ENCODE assay signal across 17 cellular contexts in genomic region chr12:104586325-104587048, GRCh38.
A peak's percentile ranks its signal among the peaks of the same experiment; 100 is the strongest.
DNase-seq lines count a peak whose midpoint lies in the region; ATAC-seq, FAIRE-seq and TF ChIP-seq lines count a peak whose summit lies in the region.
"Had no signal": no experiment of that assay in that cellular context is flagged by ENCODE, and none has a peak within 500 bp of the region (broad histone marks: within the 10 kb centered on the region; RNA-seq: fewer than 3 reads in every experiment).

No MANE protein-coding gene starts in this region.

- H3K27me3 ChIP-seq in mammary epithelial cell (ENCODE audit: insufficient read depth, low read length) (no peaks in the 10 kb centered on the region), bronchial epithelial cell (ENCODE audit: control insufficient read depth, insufficient read depth, low read length) (no peaks in the 10 kb centered on the region), upper lobe of left lung (no peaks in the 10 kb centered on the region), A673 (replicated peaks; ENCODE audit: insufficient read depth, low read depth, low read length, poor library complexity) (no peaks in the 10 kb centered on the region)
- H3K27me3 ChIP-seq: upper lobe of right lung had no signal

- no peak for TF ChIP-seq POLR2A in upper lobe of left lung (IDR thresholded peaks at IDR 0.05)

- no peaks in the 10 kb centered on the region for H4K20me1 ChIP-seq in mammary epithelial cell (ENCODE audit: insufficient read depth, low read length)

- ATAC-seq in upper lobe of left lung (ENCODE audit: low FRiP score in 2 of 2) (no peak), HG02798 (IDR thresholded peaks at IDR 0.05; ENCODE audit: poor library complexity, unreplicated experiment) (no peak)
- ATAC-seq: activated naive CD8-positive, alpha-beta T cell treated with anti-CD3 and anti-CD28 coated beads, Interleukin-2, amount 50 U/mL, for 24 hours; upper lobe of right lung had no signal

- H3K27ac Mint-ChIP-seq in MCF 10A (ENCODE audit: low read depth, unreplicated experiment) (no peak overlapping the region), nephron (peak overlapping the region; percentile 69 to 89 (median 86))
- H3K27ac Mint-ChIP-seq: activated naive CD8-positive, alpha-beta T cell treated with anti-CD3 and anti-CD28 coated beads, Interleukin-2, amount 50 U/mL, for 24 hours had no signal

- H3K27ac ChIP-seq in mammary epithelial cell (ENCODE audit: insufficient read depth, low read depth, low read length) (peak overlapping the region; percentile 29), upper lobe of left lung (no peak overlapping the region), A673 (ENCODE audit: low read depth, low read length, poor library complexity, severe bottlenecking) (no peak overlapping the region)
- H3K27ac ChIP-seq: upper lobe of right lung had no signal

- no peaks in the 10 kb centered on the region for H3K36me3 Mint-ChIP-seq in MCF 10A (ENCODE audit: insufficient read depth, unreplicated experiment)
- no peaks in the 10 kb centered on the region for H3K36me3 Mint-ChIP-seq in nephron (ENCODE audit: low read depth)

- in situ Hi-C loops in mammary epithelial cell (cut with MboI; ENCODE audit: low sequenced_read_pairs in 2 of 2), result no loop called here

- 76% methylated on average over 9 of the region's 10 CpGs for WGBS in mammary epithelial cell (ENCODE audit: low coverage, missing lambda C conversion rate)
- 77 to 80% methylated on average over 10 of the region's 10 CpGs for WGBS in upper lobe of left lung, 2 donors

- no peak overlapping the region for H2AFZ ChIP-seq in mammary epithelial cell (ENCODE audit: low read depth, low read length)

- POLR2A ChIA-PET in MCF 10A (lab: Yijun Ruan, JAX) (no interaction called here), A673 (lab: Charles Lee; ENCODE audit: low non-redundant PET) (no interaction called here)

- H3K9me3 Mint-ChIP-seq in MCF 10A (ENCODE audit: unreplicated experiment) (no peaks in the 10 kb centered on the region), nephron (no peaks in the 10 kb centered on the region)
- H3K9me3 Mint-ChIP-seq: activated naive CD8-positive, alpha-beta T cell treated with anti-CD3 and anti-CD28 coated beads, Interleukin-2, amount 50 U/mL, for 24 hours had no signal

- intact Hi-C loops in mammary epithelial cell (cut with micrococcal nuclease) (no loop called here), MCF 10A (cut with micrococcal nuclease) (no loop called here), A673 (cut with micrococcal nuclease; ENCODE audit: unreplicated experiment) (no loop called here)

- H3K36me3 ChIP-seq in mammary epithelial cell (ENCODE audit: insufficient read depth, low read length) (no peaks in the 10 kb centered on the region), bronchial epithelial cell (ENCODE audit: control insufficient read depth, insufficient read depth, low read length) (no peaks in the 10 kb centered on the region), upper lobe of left lung (no peaks in the 10 kb centered on the region), A673 (ENCODE audit: insufficient read depth, low read length, poor library complexity, severe bottlenecking) (no peaks in the 10 kb centered on the region)
- H3K36me3 ChIP-seq: HAP-1, upper lobe of right lung had no signal

- FAIRE-seq in bronchial epithelial cell (lab: Jason Lieb, UNC), result no peak
- FAIRE-seq: frontal cortex, TTC549 had no signal

- H3K27me3 Mint-ChIP-seq in MCF 10A (ENCODE audit: insufficient read depth, unreplicated experiment) (no peaks in the 10 kb centered on the region), nephron (ENCODE audit: low read depth) (peaks cover 5% of the 10 kb centered on the region)
- H3K27me3 Mint-ChIP-seq: activated naive CD8-positive, alpha-beta T cell treated with anti-CD3 and anti-CD28 coated beads, Interleukin-2, amount 50 U/mL, for 24 hours had no signal

- H3K4me3 Mint-ChIP-seq in MCF 10A (ENCODE audit: unreplicated experiment), result no peak overlapping the region
- peak overlapping the region; percentile 42 to 64 (median 50) for H3K4me3 Mint-ChIP-seq in nephron
- H3K4me3 Mint-ChIP-seq: activated naive CD8-positive, alpha-beta T cell treated with anti-CD3 and anti-CD28 coated beads, Interleukin-2, amount 50 U/mL, for 24 hours had no signal

- no peak for DNase-seq in mammary epithelial cell
- no peak for DNase-seq in MCF 10A (ENCODE audit: unreplicated experiment)
- DNase-seq in bronchial epithelial cell (ENCODE audit: low read depth), result peak; percentile 34
- DNase-seq in upper lobe of left lung, result no peak
- DNase-seq in A673 (ENCODE audit: low spot score), result no peak
- no peak for DNase-seq in epidermal melanocyte (ENCODE audit: insufficient read length, low spot score)
- DNase-seq: activated CD4-positive, alpha-beta T cell treated with anti-CD3 and anti-CD28 coated beads, Interleukin-2, amount 50 U/mL, for 4 hours; activated naive CD8-positive, alpha-beta T cell treated with anti-CD3 and anti-CD28 coated beads, Interleukin-2, amount 50 U/mL, for 24 hours; COR-L47; NCI-H2081 treated with DMSO at 0.1 percent for 48 hours; stimulated activated CD4-positive, alpha-beta T cell treated with anti-CD3 and anti-CD28 coated beads, Interleukin-4, amount 100 ng/mL, for 4 hours; upper lobe of right lung had no signal

- BruUV-seq in mammary epithelial cell (replicated peaks; lab: Mats Ljungman, UMichigan) (no TSS peak), MCF 10A (replicated peaks; lab: Mats Ljungman, UMichigan) (no TSS peak), A673 (replicated peaks; lab: Mats Ljungman, UMichigan) (no TSS peak)

- peaks cover 69% of the 10 kb centered on the region for H3K79me2 ChIP-seq in mammary epithelial cell (ENCODE audit: insufficient read depth, low read length)

- dilution Hi-C loops in mammary epithelial cell (cut with HindIII; ENCODE audit: low sequenced_read_pairs), result no loop called here

- H3K9me3 ChIP-seq in mammary epithelial cell (replicated peaks; ENCODE audit: insufficient read depth, low read length) (no peaks in the 10 kb centered on the region), upper lobe of left lung (no peaks in the 10 kb centered on the region), A673 (ENCODE audit: low read depth, low read length, poor library complexity, severe bottlenecking) (no peaks in the 10 kb centered on the region)
- H3K9me3 ChIP-seq: HAP-1, upper lobe of right lung had no signal

- TF ChIP-seq CTCF in mammary epithelial cell (conservative IDR thresholded peaks at IDR 0.05 in 1 of 2, IDR thresholded peaks at IDR 0.05 in 1 of 2; ENCODE audit: extremely low read depth in 1 of 2, insufficient read depth in 1 of 2, low read depth in 1 of 2, low read length in 2 of 2) (no peak), MCF 10A (IDR thresholded peaks at IDR 0.05; ENCODE audit: unreplicated experiment) (no peak), bronchial epithelial cell (IDR thresholded peaks at IDR 0.05; ENCODE audit: insufficient read depth, low read length, severe bottlenecking) (no peak), nephron (IDR thresholded peaks at IDR 0.05; ENCODE audit: unreplicated experiment in 3 of 3) (no peak), upper lobe of left lung (IDR thresholded peaks at IDR 0.05) (no peak), A673 (conservative IDR thresholded peaks at IDR 0.05; ENCODE audit: low read depth, low read length) (no peak)

- H3K9ac ChIP-seq in mammary epithelial cell (ENCODE audit: insufficient read depth, low read length), result no peak overlapping the region

- no peak overlapping the region for H3K4me3 ChIP-seq in mammary epithelial cell (replicated peaks in 1 of 3; ENCODE audit: insufficient read depth in 1 of 3, low read depth in 2 of 3, low read length in 3 of 3)
- H3K4me3 ChIP-seq in bronchial epithelial cell (ENCODE audit: low read depth, low read length), result no peak overlapping the region
- no peak overlapping the region for H3K4me3 ChIP-seq in upper lobe of left lung
- H3K4me3 ChIP-seq in A673 (ENCODE audit: low read depth, low read length, poor library complexity, severe bottlenecking), result no peak overlapping the region
- H3K4me3 ChIP-seq: HAP-1, upper lobe of right lung had no signal

- peaks cover 25% of the 10 kb centered on the region for H3K4me1 Mint-ChIP-seq in MCF 10A (ENCODE audit: insufficient read depth, unreplicated experiment)
- peaks cover 28% of the 10 kb centered on the region for H3K4me1 Mint-ChIP-seq in nephron

- CTCF ChIA-PET in mammary epithelial cell (lab: Charles Lee; ENCODE audit: low non-redundant PET), result no interaction called here
- CTCF ChIA-PET in MCF 10A (lab: Yijun Ruan, JAX), result no interaction called here
- CTCF ChIA-PET in A673 (lab: Charles Lee), result no interaction called here

- H3K4me1 ChIP-seq in mammary epithelial cell (ENCODE audit: insufficient read depth, low read length) (peaks cover 51% of the 10 kb centered on the region), upper lobe of left lung (no peaks in the 10 kb centered on the region), A673 (ENCODE audit: insufficient read depth, low read length, poor library complexity, severe bottlenecking) (no peaks in the 10 kb centered on the region)
- H3K4me1 ChIP-seq: upper lobe of right lung had no signal

- TF ChIP-seq EP300 in upper lobe of left lung (IDR thresholded peaks at IDR 0.05), result no peak

- H3K4me2 ChIP-seq in mammary epithelial cell (ENCODE audit: insufficient read depth, low read depth, low read length), result no peak overlapping the region
